ENCODE assay signal across 17 cellular contexts in genomic region chr9:6829027-6829426, GRCh38.
A peak's percentile ranks its signal among the peaks of the same experiment; 100 is the strongest.
DNase-seq lines count a peak whose midpoint lies in the region; ATAC-seq and TF ChIP-seq lines count a peak whose summit lies in the region.
"Had no signal": no experiment of that assay in that cellular context is flagged by ENCODE, and none has a peak within 500 bp of the region (broad histone marks: within the 10 kb centered on the region; RNA-seq: fewer than 3 reads in every experiment).

No MANE protein-coding gene starts in this region.

- DNase-seq in mammary epithelial cell (peak; percentile 40), MCF 10A (ENCODE audit: unreplicated experiment) (no peak), WTC11 (ENCODE audit: low spot score) (no peak), fibroblast of villous mesenchyme (ENCODE audit: low read depth) (no peak), retinal pigment epithelial cell (ENCODE audit: low read depth) (no peak), Right ventricle myocardium inferior (ENCODE audit: missing footprints) (no peak), chondrocyte (ENCODE audit: low spot score) (no peak)
- DNase-seq in activated T-cell treated with anti-CD3 and anti-CD28 coated beads, Interleukin-2, amount 50 U/mL, for 1 hour = no peak
- DNase-seq: activated CD4-positive, CD25-positive, alpha-beta regulatory T cell treated with anti-CD3 and anti-CD28 coated beads, Interleukin-2, amount 50 U/mL, for 72 hours; activated T-cell treated with anti-CD3 and anti-CD28 coated beads, Interleukin-2, amount 50 U/mL, for 4 hours; DMS79 treated with DMSO at 0.1 percent for 48 hours; hippocampal formation; pancreas; stimulated activated CD8-positive, alpha-beta memory T cell treated with anti-CD3 and anti-CD28 coated beads, Interleukin-4, amount 100 ng/mL, for 48 hours; SW 1271 had no signal

- intact Hi-C loops in mammary epithelial cell (cut with micrococcal nuclease) (no loop called here), MCF 10A (cut with micrococcal nuclease) (loop anchor here (5.0 kb wide), 1 partner anchor 68 kb away; no protein-coding TSS in a partner anchor), Right ventricle myocardium inferior (cut with DNase I) (no loop called here)

- no peaks in the 10 kb centered on the region for H3K4me1 Mint-ChIP-seq in MCF 10A (ENCODE audit: insufficient read depth, unreplicated experiment)
- peaks cover 13% of the 10 kb centered on the region for H3K4me1 Mint-ChIP-seq in WTC11
- H3K4me1 Mint-ChIP-seq in chondrocyte (ENCODE audit: low read depth) = peaks cover 5% of the 10 kb centered on the region

- no peaks in the 10 kb centered on the region for H4K20me1 ChIP-seq in mammary epithelial cell (ENCODE audit: insufficient read depth, low read length)

- H3K36me3 Mint-ChIP-seq in MCF 10A (ENCODE audit: insufficient read depth, unreplicated experiment) (peaks cover 16% of the 10 kb centered on the region), WTC11 (peaks cover 33% of the 10 kb centered on the region), chondrocyte (ENCODE audit: low read depth) (peaks cover 7% of the 10 kb centered on the region)

- POLR2A ChIA-PET in MCF 10A (lab: Yijun Ruan, JAX) (no interaction called here), WTC11 (lab: Charles Lee) (no interaction called here)

- H3K9ac ChIP-seq in mammary epithelial cell (ENCODE audit: insufficient read depth, low read length) = no peak overlapping the region

- H3K27ac Mint-ChIP-seq in MCF 10A (ENCODE audit: low read depth, unreplicated experiment) = no peak overlapping the region
- peak overlapping the region; percentile 7; the same call in 1 of the 2 replicates for H3K27ac Mint-ChIP-seq in WTC11
- no peak overlapping the region for H3K27ac Mint-ChIP-seq in chondrocyte (ENCODE audit: unreplicated experiment)
- H3K27ac Mint-ChIP-seq: brain had no signal

- no peaks in the 10 kb centered on the region for H3K36me3 ChIP-seq in mammary epithelial cell (ENCODE audit: insufficient read depth, low read length)
- H3K36me3 ChIP-seq: pancreas had no signal

- no peak overlapping the region for H3K4me2 ChIP-seq in mammary epithelial cell (ENCODE audit: insufficient read depth, low read depth, low read length)

- no peaks in the 10 kb centered on the region for H3K79me2 ChIP-seq in mammary epithelial cell (ENCODE audit: insufficient read depth, low read length)

- peak; percentile 66 for ATAC-seq in WTC11
- ATAC-seq in Right ventricle myocardium inferior = no peak
- ATAC-seq: activated T-cell treated with anti-CD3 and anti-CD28 coated beads, Interleukin-2, amount 50 U/mL, for 4 hours; pancreas had no signal

- in situ Hi-C loops in mammary epithelial cell (cut with MboI; ENCODE audit: low sequenced_read_pairs in 2 of 2) = no loop called here

- no peak overlapping the region for H2AFZ ChIP-seq in mammary epithelial cell (ENCODE audit: low read depth, low read length)

- 100% methylated on average over 2 of the region's 2 CpGs for whole genome bisulfite sequencing in mammary epithelial cell (ENCODE audit: low coverage, missing lambda C conversion rate)

- BruUV-seq in mammary epithelial cell (replicated peaks; lab: Mats Ljungman, UMichigan) (no TSS peak), MCF 10A (replicated peaks; lab: Mats Ljungman, UMichigan) (no TSS peak)

- H3K27me3 Mint-ChIP-seq in MCF 10A (ENCODE audit: insufficient read depth, unreplicated experiment) (no peaks in the 10 kb centered on the region), WTC11 (ENCODE audit: low read depth) (no peaks in the 10 kb centered on the region), chondrocyte (ENCODE audit: low read depth) (no peaks in the 10 kb centered on the region)
- H3K27me3 Mint-ChIP-seq: brain had no signal

- CTCF ChIA-PET in mammary epithelial cell (lab: Charles Lee; ENCODE audit: low non-redundant PET) (no interaction called here), MCF 10A (lab: Yijun Ruan, JAX) (interaction anchor here (0.7 to 1.3 kb wide), 2 partner anchors 39 to 360 kb away, joined by 4 read pairs; no protein-coding TSS in a partner anchor), WTC11 (lab: Charles Lee) (interaction anchor here (1.5 to 3.0 kb wide), 3 partner anchors 9 to 157 kb away, joined by 3 to 14 read pairs (median 13); no protein-coding TSS in a partner anchor)

- dilution Hi-C loops in mammary epithelial cell (cut with HindIII; ENCODE audit: low sequenced_read_pairs) = no loop called here

- H3K4me3 Mint-ChIP-seq in MCF 10A (ENCODE audit: unreplicated experiment) (no peak overlapping the region), WTC11 (no peak overlapping the region), chondrocyte (ENCODE audit: unreplicated experiment) (no peak overlapping the region)
- H3K4me3 Mint-ChIP-seq: activated T-cell treated with anti-CD3 and anti-CD28 coated beads, Interleukin-2, amount 50 U/mL, for 4 hours; brain had no signal

- H3K9me3 ChIP-seq in mammary epithelial cell (replicated peaks; ENCODE audit: insufficient read depth, low read length) = no peaks in the 10 kb centered on the region
- H3K9me3 ChIP-seq: pancreas had no signal

- TF ChIP-seq CTCF in mammary epithelial cell (conservative IDR thresholded peaks at IDR 0.05 in 1 of 2, IDR thresholded peaks at IDR 0.05 in 1 of 2; ENCODE audit: extremely low read depth in 1 of 2, insufficient read depth in 1 of 2, low read depth in 1 of 2, low read length in 2 of 2) (peak in 1 of 2 donors; percentile 14), MCF 10A (IDR thresholded peaks at IDR 0.05; ENCODE audit: unreplicated experiment) (no peak), WTC11 (IDR thresholded peaks at IDR 0.05) (no peak), fibroblast of villous mesenchyme (IDR thresholded peaks at IDR 0.05; ENCODE audit: insufficient read depth, low read depth, low read length) (peak; percentile 18), retinal pigment epithelial cell (conservative IDR thresholded peaks at IDR 0.05; ENCODE audit: low read depth, low read length) (peak; percentile 22), chondrocyte (IDR thresholded peaks at IDR 0.05) (no peak)

- H3K27ac ChIP-seq in mammary epithelial cell (ENCODE audit: insufficient read depth, low read depth, low read length) = no peak overlapping the region
- H3K27ac ChIP-seq: HL-60, pancreas had no signal

- no peak overlapping the region for H3K4me3 ChIP-seq in mammary epithelial cell (replicated peaks in 1 of 3; ENCODE audit: insufficient read depth in 1 of 3, low read depth in 2 of 3, low read length in 3 of 3)
- no peak overlapping the region for H3K4me3 ChIP-seq in fibroblast of villous mesenchyme (ENCODE audit: low read depth, low read length)
- no peak overlapping the region for H3K4me3 ChIP-seq in retinal pigment epithelial cell (ENCODE audit: low read length)
- H3K4me3 ChIP-seq: pancreas had no signal

- H3K4me1 ChIP-seq in mammary epithelial cell (ENCODE audit: insufficient read depth, low read length) = peaks cover 4% of the 10 kb centered on the region

- H3K9me3 Mint-ChIP-seq in MCF 10A (ENCODE audit: unreplicated experiment) (no peaks in the 10 kb centered on the region), WTC11 (peaks cover 15% of the 10 kb centered on the region), chondrocyte (ENCODE audit: low read depth) (no peaks in the 10 kb centered on the region)
- H3K9me3 Mint-ChIP-seq: activated T-cell treated with anti-CD3 and anti-CD28 coated beads, Interleukin-2, amount 50 U/mL, for 4 hours had no signal

- H3K27me3 ChIP-seq in mammary epithelial cell (ENCODE audit: insufficient read depth, low read length) = no peaks in the 10 kb centered on the region
- H3K27me3 ChIP-seq: pancreas had no signal

TF ChIP-seq in WTC11, 78 proteins besides CTCF, POLR2A, EP300 and RAD21 (continues in another document):
- TF ChIP-seq ERG (CRISPR knock-in tag; IDR thresholded peaks at IDR 0.05) = no peak
- TF ChIP-seq FOXJ3 (CRISPR knock-in tag; IDR thresholded peaks at IDR 0.05; ENCODE audit: borderline replicate concordance) = no peak
- TF ChIP-seq ARID4B (CRISPR knock-in tag; IDR thresholded peaks at IDR 0.05; ENCODE audit: borderline replicate concordance) = no peak

Comparison
In these comparisons a context has a peak if more than half of its experiments do, and no peak if none do; other contexts are left out.
1. CTCF ChIP-seq: peak in fibroblast of villous mesenchyme (single experiment) and retinal pigment epithelial cell (single experiment); none in MCF 10A (single experiment), WTC11 (single experiment) and chondrocyte (single experiment).